In genomic region chr3:151852074-151852811, GRCh38 we compare ENCODE assay signal across 18 cellular contexts. TPM values are rescaled to one million over a fixed set of nuclear protein-coding genes. Genes with fewer than 3 reads are reported as not detected.
DNase-seq lines count a peak whose midpoint lies in the region; ATAC-seq and TF ChIP-seq lines count a peak whose summit lies in the region.
"Had no signal": no experiment of that assay in that cellular context is flagged by ENCODE, and none has a peak within 500 bp of the region (broad histone marks: within the 10 kb centered on the region; RNA-seq: fewer than 3 reads in every experiment).

No MANE protein-coding gene starts in this region.

- intact Hi-C loops in right cardiac atrium (cut with DNase I) (no loop called here), ascending aorta (cut with DNase I) (no loop called here)

- H3K4me1 ChIP-seq in BE2C (peaks cover 4% of the 10 kb centered on the region), mesenchymal stem cell (ENCODE audit: control insufficient read depth, insufficient read depth, low read depth, low read length) (no peaks in the 10 kb centered on the region), right cardiac atrium (ENCODE audit: control insufficient read depth, insufficient read depth, low read length) (no peaks in the 10 kb centered on the region), ascending aorta (no peaks in the 10 kb centered on the region)

- H2BK5ac ChIP-seq in mesenchymal stem cell (ENCODE audit: low read depth, low read length, poor library complexity, severe bottlenecking) = no peak overlapping the region

- H3K79me1 ChIP-seq in mesenchymal stem cell (replicated peaks; ENCODE audit: low read length, poor library complexity, severe bottlenecking) = no peaks in the 10 kb centered on the region

- in situ Hi-C loops in KBM-7 (cut with MboI; ENCODE audit: low pct_unique_long_range_greater_than_20kb, low sequenced_read_pairs) = no loop called here

- H3K9me3 ChIP-seq in BE2C (no peaks in the 10 kb centered on the region), WERI-Rb-1 (ENCODE audit: severe bottlenecking) (no peaks in the 10 kb centered on the region), mesenchymal stem cell (ENCODE audit: control insufficient read depth, low read length) (peaks cover 3% of the 10 kb centered on the region), right cardiac atrium (ENCODE audit: control insufficient read depth, low read length) (no peaks in the 10 kb centered on the region), ascending aorta (peaks cover 0 to 7% of the 10 kb centered on the region in 2 donors)

- H3K27ac ChIP-seq in WERI-Rb-1 (no peak overlapping the region), mesenchymal stem cell (ENCODE audit: low read length, poor library complexity, severe bottlenecking) (no peak overlapping the region), right cardiac atrium (ENCODE audit: low read length) (no peak overlapping the region), ascending aorta (no peak overlapping the region)
- H3K27ac ChIP-seq: BLaER1 had no signal

- peak overlapping the region; percentile 52 for H2BK15ac ChIP-seq in mesenchymal stem cell (ENCODE audit: low read depth, poor library complexity, severe bottlenecking)

- no peak overlapping the region for H3K9ac ChIP-seq in mesenchymal stem cell (ENCODE audit: low read length)
- H3K9ac ChIP-seq: BLaER1 had no signal

- H3K4ac ChIP-seq in mesenchymal stem cell (ENCODE audit: low read depth in 1 of 2, low read length in 2 of 2) = peak overlapping the region in 1 of 2 experiments; percentile 66

- no peak for TF ChIP-seq CTCF in BE2C (IDR thresholded peaks at IDR 0.05; ENCODE audit: low read depth, low read length)
- TF ChIP-seq CTCF in WERI-Rb-1 (IDR thresholded peaks at IDR 0.05; ENCODE audit: low read depth, low read length) = no peak
- TF ChIP-seq CTCF in ascending aorta (IDR thresholded peaks at IDR 0.05) = no peak

- H4K91ac ChIP-seq in mesenchymal stem cell (ENCODE audit: low read length) = no peak overlapping the region

- no peaks in the 10 kb centered on the region for H3K36me3 ChIP-seq in BE2C
- no peaks in the 10 kb centered on the region for H3K36me3 ChIP-seq in WERI-Rb-1
- no peaks in the 10 kb centered on the region for H3K36me3 ChIP-seq in mesenchymal stem cell (ENCODE audit: control insufficient read depth in 1 of 2, insufficient read depth in 2 of 2, low read depth in 1 of 2, low read length in 2 of 2)
- H3K36me3 ChIP-seq in ascending aorta = no peaks in the 10 kb centered on the region
- H3K36me3 ChIP-seq: BLaER1 had no signal

- H4K8ac ChIP-seq in mesenchymal stem cell (ENCODE audit: low read length) = peak overlapping the region; percentile 27

- no peak overlapping the region for H2AFZ ChIP-seq in mesenchymal stem cell (ENCODE audit: low read depth, low read length)

- H3K14ac ChIP-seq in mesenchymal stem cell (ENCODE audit: low read length in 2 of 2) = no peak overlapping the region

- no peak overlapping the region for H3K4me2 ChIP-seq in mesenchymal stem cell (ENCODE audit: low read length, poor library complexity, severe bottlenecking)
- H3K4me2 ChIP-seq: BLaER1 had no signal

- H3K27me3 ChIP-seq in BE2C (no peaks in the 10 kb centered on the region), WERI-Rb-1 (ENCODE audit: insufficient read depth, low read depth, severe bottlenecking) (no peaks in the 10 kb centered on the region), mesenchymal stem cell (ENCODE audit: control insufficient read depth in 1 of 2, insufficient read depth in 1 of 2, low read length in 2 of 2) (no peaks in the 10 kb centered on the region), right cardiac atrium (ENCODE audit: control insufficient read depth, insufficient read depth) (no peaks in the 10 kb centered on the region), ascending aorta (no peaks in the 10 kb centered on the region)
- H3K27me3 ChIP-seq: BLaER1 had no signal

- H2BK120ac ChIP-seq in mesenchymal stem cell (ENCODE audit: low read depth, low read length) = no peak overlapping the region

- H3K23ac ChIP-seq in mesenchymal stem cell (ENCODE audit: low read length in 2 of 2) = no peak overlapping the region

- H3K18ac ChIP-seq in mesenchymal stem cell (ENCODE audit: low read depth in 1 of 2, low read length in 2 of 2) = no peak overlapping the region

- H2BK12ac ChIP-seq in mesenchymal stem cell (ENCODE audit: low read length in 2 of 2) = no peak overlapping the region

- WGBS in mesenchymal stem cell = 90% methylated on average over 9 of the region's 11 CpGs
- WGBS in right cardiac atrium = 86% methylated on average over 11 of the region's 11 CpGs

- no peak for ATAC-seq in right cardiac atrium

- no peak overlapping the region for H2AK5ac ChIP-seq in mesenchymal stem cell (ENCODE audit: low read length, severe bottlenecking)

- H3K4me3 ChIP-seq in BE2C (ENCODE audit: low read depth, low read length) (no peak overlapping the region), WERI-Rb-1 (ENCODE audit: low read depth, low read length) (no peak overlapping the region), mesenchymal stem cell (ENCODE audit: insufficient read depth in 1 of 2, low read depth in 1 of 2, low read length in 2 of 2) (no peak overlapping the region), right cardiac atrium (ENCODE audit: low read length) (no peak overlapping the region), ascending aorta (no peak overlapping the region)
- H3K4me3 ChIP-seq: BLaER1 had no signal

- DNase-seq in BE2C (peak; percentile 60), KBM-7 (peak; percentile 55), WERI-Rb-1 (peak; percentile 27), mesenchymal stem cell (no peak), CD1c-positive myeloid dendritic cell (ENCODE audit: extremely low spot score) (no peak), right cardiac atrium (no peak), ascending aorta (ENCODE audit: low spot score in 2 of 2) (no peak), superior temporal gyrus (ENCODE audit: extremely low spot score) (no peak)
- DNase-seq: 8988T; HFFc6; NCI-H1092; NCI-H510A treated with DMSO at 0.1 percent for 48 hours; NK-92 treated with Interleukin-12 subunit alpha and Interleukin-12 subunit beta, amount 100 ng/mL, for 24 hours; SHP77 treated with DMSO at 0.1 percent for 48 hours had no signal

RNA-seq across cellular contexts. Expression of gene SUCNR1, which starts 21.2 kb away (rescaled TPM):
- not detected for polyA plus RNA-seq in BE2C (2012; ENCODE audit: insufficient read depth, insufficient read length, low read depth)
- 20.8 TPM for polyA plus RNA-seq in mesenchymal stem cell (2013, experiment 1 of 2)
- polyA plus RNA-seq in mesenchymal stem cell (2013, experiment 2 of 2) = 21.5 TPM
- total RNA-seq in right cardiac atrium = 1 to 10 TPM in 3 of 4 donors, under 1 TPM in 1; 0.65 to 3.5 (median 2.9) TPM
- polyA plus RNA-seq in right cardiac atrium = 0.45 TPM
- total RNA-seq in ascending aorta = 3.1 TPM
- total RNA-seq: Daoy, HFFc6, HT1080, OCI-LY7 had no signal

RNA-seq across cellular contexts. Expression of gene AADAC, which starts 38.3 kb away (rescaled TPM):
- polyA plus RNA-seq in BE2C (2012; ENCODE audit: insufficient read depth, insufficient read length, low read depth) = not detected
- 0.10 TPM for polyA plus RNA-seq in mesenchymal stem cell (2013, experiment 1 of 2)
- 0.16 TPM for polyA plus RNA-seq in mesenchymal stem cell (2013, experiment 2 of 2)
- total RNA-seq in right cardiac atrium (under 1 TPM in 3 of 4 donors, not detected in 1; 0.17 to 0.44 (median 0.42) TPM), ascending aorta (1.2 TPM)
- polyA plus RNA-seq in right cardiac atrium = not detected
- total RNA-seq: Daoy, HFFc6, HT1080, OCI-LY7 had no signal

Comparison
In these comparisons a context has a peak if more than half of its experiments do, and no peak if none do; other contexts are left out.
1. DNase-seq: peak in BE2C (single experiment), KBM-7 (single experiment) and WERI-Rb-1 (single experiment); none in mesenchymal stem cell (single experiment), CD1c-positive myeloid dendritic cell (single experiment), right cardiac atrium (0 of 3), ascending aorta (0 of 2) and superior temporal gyrus (single experiment).